In genomic region chr6:1228754-1229191, GRCh38 we compare ENCODE assay signal across 1 cellular context.
TF ChIP-seq lines count a peak whose summit lies in the region.

No MANE protein-coding gene starts in this region.

TF ChIP-seq in HepG2, 621 proteins besides CTCF, POLR2A, EP300 and RAD21 (continued from another document and continues in another):
- TF ChIP-seq ZBTB40 (IDR thresholded peaks at IDR 0.05) (no peak), ZBTB40 (CRISPR knock-in tag; IDR thresholded peaks at IDR 0.05) (no peak), ZNF746 (CRISPR knock-in tag; IDR thresholded peaks at IDR 0.05) (0 out of 2 replicates have a peak, but pooled peaks have one; percentile 53), ZC3H4 (CRISPR knock-in tag; IDR thresholded peaks at IDR 0.05; ENCODE audit: borderline replicate concordance) (no peak), TFAP4 (IDR thresholded peaks at IDR 0.05; ENCODE audit: borderline replicate concordance, low read depth) (no peak), IRF2 (CRISPR knock-in tag; IDR thresholded peaks at IDR 0.05) (no peak), MBD4 (IDR thresholded peaks at IDR 0.05; ENCODE audit: borderline replicate concordance, low read length) (no peak), TGIF2 (CRISPR knock-in tag; IDR thresholded peaks at IDR 0.05) (peak; percentile 9; the same call in 1 of the 2 replicates), ZNF160 (CRISPR knock-in tag; IDR thresholded peaks at IDR 0.05) (no peak), HES4 (CRISPR knock-in tag; IDR thresholded peaks at IDR 0.05; ENCODE audit: borderline replicate concordance) (no peak; the same call in 1 of the 2 replicates), HNF4A (CRISPR knock-in tag; IDR thresholded peaks at IDR 0.05) (no peak), KMT2B (CRISPR knock-in tag; IDR thresholded peaks at IDR 0.05) (no peak), FLYWCH1 (CRISPR knock-in tag; IDR thresholded peaks at IDR 0.05) (no peak), ZNF577 (CRISPR knock-in tag; IDR thresholded peaks at IDR 0.05; ENCODE audit: borderline replicate concordance, low read depth) (no peak), ZNF281 (CRISPR knock-in tag; IDR thresholded peaks at IDR 0.05; ENCODE audit: borderline replicate concordance) (no peak), PBX3 (CRISPR knock-in tag; IDR thresholded peaks at IDR 0.05; ENCODE audit: borderline replicate concordance) (no peak), ZNF512B (CRISPR knock-in tag; IDR thresholded peaks at IDR 0.05; ENCODE audit: borderline replicate concordance) (no peak), ETV6 (CRISPR knock-in tag; conservative IDR thresholded peaks at IDR 0.05) (0 out of 2 replicates have a peak, but pooled peaks have one; percentile 29), ADNP (CRISPR knock-in tag; IDR thresholded peaks at IDR 0.05) (no peak), KLF15 (CRISPR knock-in tag; IDR thresholded peaks at IDR 0.05; ENCODE audit: borderline replicate concordance) (no peak), ATF7-NPFF (CRISPR knock-in tag; IDR thresholded peaks at IDR 0.05; ENCODE audit: low read depth) (no peak), ZNF547 (CRISPR knock-in tag; IDR thresholded peaks at IDR 0.05) (no peak), THAP11 (CRISPR knock-in tag; IDR thresholded peaks at IDR 0.05) (no peak; the same call in 1 of the 2 replicates), ZNF407 (CRISPR knock-in tag; IDR thresholded peaks at IDR 0.05; ENCODE audit: not compliant biosample characterization) (no peak), EEA1 (CRISPR knock-in tag; IDR thresholded peaks at IDR 0.05; ENCODE audit: borderline replicate concordance) (no peak), FOXA1 (IDR thresholded peaks at IDR 0.05) (no peak), FOXA1 (CRISPR knock-in tag; IDR thresholded peaks at IDR 0.05) (no peak), MIXL1 (CRISPR knock-in tag; IDR thresholded peaks at IDR 0.05) (no peak)
